In genomic region chr17:62716834-62717588, GRCh38 we compare ENCODE assay signal across 21 cellular contexts.
"Had no signal": no experiment of that assay in that cellular context is flagged by ENCODE, and none has a peak within 500 bp of the region (broad histone marks: within the 10 kb centered on the region; RNA-seq: fewer than 3 reads in every experiment).

No MANE protein-coding gene starts in this region.

- H3K4me3 Mint-ChIP-seq: activated naive CD8-positive, alpha-beta T cell treated with anti-CD3 and anti-CD28 coated beads, Interleukin-2, amount 10 ng/mL, durations not matched to agents 7 days and 5 days; activated T-helper 17 cell treated with anti-CD3 and anti-CD28 coated beads, Interleukin-2, amount 50 U/mL, for 72 hours; nephron progenitor cell; T-helper 1 cell treated with Interleukin-12 subunit alpha and Interleukin-12 subunit beta and Interleukin-4 antibody, amounts not matched to agents 30 μg/mL and 1 μg/mL, for 36 hours had no signal

- H3K27ac ChIP-seq: foreskin keratinocyte, thyroid gland, VCaP had no signal

- H3K9me3 ChIP-seq: thyroid gland had no signal

- H3K4me1 ChIP-seq: thyroid gland had no signal

- H3K27ac Mint-ChIP-seq: activated naive CD8-positive, alpha-beta T cell treated with anti-CD3 and anti-CD28 coated beads, Interleukin-2, amount 10 ng/mL, durations not matched to agents 7 days and 5 days; activated T-helper 17 cell treated with anti-CD3 and anti-CD28 coated beads, Interleukin-2, amount 50 U/mL, for 72 hours; progenitor cell of endocrine pancreas; T-helper 1 cell treated with Interleukin-12 subunit alpha and Interleukin-12 subunit beta and Interleukin-4 antibody, amounts not matched to agents 30 μg/mL and 1 μg/mL, for 36 hours had no signal

- H3K27me3 ChIP-seq: foreskin keratinocyte, thyroid gland had no signal

- H3K4me1 Mint-ChIP-seq: activated naive CD8-positive, alpha-beta T cell treated with anti-CD3 and anti-CD28 coated beads, Interleukin-2, amount 10 ng/mL, durations not matched to agents 7 days and 5 days had no signal

- H3K4me3 ChIP-seq: thyroid gland had no signal

- DNase-seq: activated CD4-positive, alpha-beta T cell treated with anti-CD3 and anti-CD28 coated beads for 1 hour; activated naive CD4-positive, alpha-beta T cell; activated naive CD8-positive, alpha-beta T cell treated with anti-CD3 and anti-CD28 coated beads, Interleukin-2, amount 10 ng/mL, durations not matched to agents 7 days and 5 days; activated T-cell treated with anti-CD3 and anti-CD28 coated beads for 4 hours; amygdala; caudate nucleus; foreskin keratinocyte; glutamatergic neuron; hippocampal formation; kidney; nephron progenitor cell; stimulated activated CD4-positive, alpha-beta T cell treated with anti-CD3 and anti-CD28 coated beads, Interleukin-12 subunit alpha, Interleukin-12 subunit beta, amount 100 ng/mL, for 4 hours; stimulated activated CD4-positive, alpha-beta T cell treated with anti-CD3 and anti-CD28 coated beads, Interleukin-1b, Interleukin-23, amount 100 ng/mL, for 48 hours; stimulated activated CD8-positive, alpha-beta memory T cell treated with anti-CD3 and anti-CD28 coated beads, Interleukin-4, amount 100 ng/mL, for 48 hours; stimulated activated naive CD4-positive, alpha-beta T cell; thyroid gland had no signal

- H3K36me3 ChIP-seq: thyroid gland had no signal

- H3K9me3 Mint-ChIP-seq: activated naive CD8-positive, alpha-beta T cell treated with anti-CD3 and anti-CD28 coated beads, Interleukin-2, amount 10 ng/mL, durations not matched to agents 7 days and 5 days; activated T-helper 17 cell treated with anti-CD3 and anti-CD28 coated beads, Interleukin-2, amount 50 U/mL, for 72 hours; T-helper 1 cell treated with Interleukin-12 subunit alpha and Interleukin-12 subunit beta and Interleukin-4 antibody, amounts not matched to agents 30 μg/mL and 1 μg/mL, for 36 hours had no signal

- H3K36me3 Mint-ChIP-seq: activated naive CD8-positive, alpha-beta T cell treated with anti-CD3 and anti-CD28 coated beads, Interleukin-2, amount 10 ng/mL, durations not matched to agents 7 days and 5 days had no signal

- ATAC-seq: activated T-helper 17 cell treated with anti-CD3 and anti-CD28 coated beads, Interleukin-2, amount 50 U/mL, for 72 hours; foreskin keratinocyte; left lobe of liver had no signal
